In genomic region chr2:96522304-96523203, GRCh38 we compare ENCODE assay signal across 1 cellular context.
TF ChIP-seq lines count a peak whose summit lies in the region.

No MANE protein-coding gene starts in this region.

TF ChIP-seq in WTC11, 78 proteins besides CTCF, POLR2A, EP300 and RAD21 (continued from another document):
- TF ChIP-seq HMGXB4 (CRISPR knock-in tag; IDR thresholded peaks at IDR 0.05): no peak
- no peak for TF ChIP-seq SMAD3 (CRISPR knock-in tag; IDR thresholded peaks at IDR 0.05; ENCODE audit: borderline replicate concordance)
- no peak for TF ChIP-seq ETV6 (CRISPR knock-in tag; IDR thresholded peaks at IDR 0.05)
- no peak for TF ChIP-seq RORB (CRISPR knock-in tag; IDR thresholded peaks at IDR 0.05)
- TF ChIP-seq, protein P1, sequence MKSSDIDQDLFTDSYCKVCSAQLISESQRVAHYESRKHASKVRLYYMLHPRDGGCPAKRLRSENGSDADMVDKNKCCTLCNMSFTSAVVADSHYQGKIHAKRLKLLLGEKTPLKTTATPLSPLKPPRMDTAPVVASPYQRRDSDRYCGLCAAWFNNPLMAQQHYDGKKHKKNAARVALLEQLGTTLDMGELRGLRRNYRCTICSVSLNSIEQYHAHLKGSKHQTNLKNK (CRISPR knock-in tag; IDR thresholded peaks at IDR 0.05): no peak
- TF ChIP-seq GABPB1 (CRISPR knock-in tag; IDR thresholded peaks at IDR 0.05): no peak
- TF ChIP-seq IRF2 (CRISPR knock-in tag; IDR thresholded peaks at IDR 0.05; ENCODE audit: borderline replicate concordance, low read depth): no peak
- TF ChIP-seq TEAD4 (CRISPR knock-in tag; IDR thresholded peaks at IDR 0.05): no peak
- no peak for TF ChIP-seq ZNF532 (CRISPR knock-in tag; IDR thresholded peaks at IDR 0.05; ENCODE audit: borderline replicate concordance)
- TF ChIP-seq, protein P2, sequence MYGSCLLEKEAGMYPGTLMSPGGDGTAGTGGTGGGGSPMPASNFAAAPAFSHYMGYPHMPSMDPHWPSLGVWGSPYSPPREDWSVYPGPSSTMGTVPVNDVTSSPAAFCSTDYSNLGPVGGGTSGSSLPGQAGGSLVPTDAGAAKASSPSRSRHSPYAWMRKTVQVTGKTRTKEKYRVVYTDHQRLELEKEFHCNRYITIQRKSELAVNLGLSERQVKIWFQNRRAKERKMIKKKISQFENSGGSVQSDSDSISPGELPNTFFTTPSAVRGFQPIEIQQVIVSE (CRISPR knock-in tag; IDR thresholded peaks at IDR 0.05; ENCODE audit: borderline replicate concordance): no peak
- no peak for TF ChIP-seq PRDM15 (CRISPR knock-in tag; IDR thresholded peaks at IDR 0.05)
- TF ChIP-seq ELF4 (CRISPR knock-in tag; IDR thresholded peaks at IDR 0.05; ENCODE audit: low read depth): no peak
- no peak for TF ChIP-seq ZNF121 (CRISPR knock-in tag; IDR thresholded peaks at IDR 0.05)
